In the genomic region with DNA sequence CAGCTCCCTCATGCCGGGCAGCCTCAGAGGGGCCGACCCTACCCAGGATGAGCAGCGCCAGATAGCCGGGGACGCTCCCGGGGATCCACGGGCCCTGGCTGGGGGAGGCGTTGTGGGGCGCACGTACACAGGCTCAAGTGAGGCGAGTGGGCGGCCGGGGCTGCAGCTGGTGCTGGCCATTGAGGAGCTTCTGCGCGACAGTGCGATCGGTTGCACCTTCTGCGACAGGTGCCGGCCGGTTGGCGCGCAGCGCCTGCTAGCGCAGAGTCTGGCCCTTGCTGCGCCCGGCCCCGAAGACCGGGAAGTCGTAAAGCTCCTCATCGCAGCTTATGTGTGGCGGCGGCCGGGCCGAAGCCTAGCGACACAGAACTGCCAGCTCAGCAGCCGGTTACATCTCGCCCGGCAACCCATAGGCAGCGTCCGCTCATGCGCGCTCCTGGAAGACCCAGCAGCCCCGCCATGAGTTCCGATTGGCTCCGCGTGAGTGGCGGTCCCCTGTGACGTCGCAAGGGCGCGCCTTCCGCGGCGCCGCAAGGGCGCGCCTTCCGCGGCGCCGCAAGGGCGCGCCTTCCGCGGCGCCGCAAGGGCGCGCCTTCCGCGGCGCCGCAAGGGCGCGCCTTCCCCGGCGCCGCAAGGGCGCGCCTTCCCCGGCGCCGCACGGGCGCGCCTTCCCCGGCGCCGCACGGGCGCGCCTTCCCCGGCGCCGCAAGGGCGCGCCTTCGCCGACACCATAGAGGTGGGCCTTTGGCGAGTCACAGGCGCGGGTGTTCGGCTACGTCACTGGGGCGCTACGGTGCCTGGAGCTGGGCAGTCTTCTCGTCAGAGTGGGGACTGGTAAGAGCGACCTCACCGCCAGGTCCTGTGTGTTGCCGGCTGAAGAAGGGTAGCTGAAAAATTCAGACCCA, we compare ENCODE assay signal across 8 cellular contexts.
DNase-seq lines count a peak whose midpoint lies in the region; ATAC-seq, FAIRE-seq and TF ChIP-seq lines count a peak whose summit lies in the region.
"Not testable (repeated sequence)": the region's sequence is repeated elsewhere in the genome, so short reads cannot be mapped to it uniquely, and the experiment has no call there.

No MANE protein-coding gene starts in this region.

- H4K20me1 ChIP-seq in HepG2 (ENCODE audit: insufficient read depth, low read length) = not testable (repeated sequence)

- H3K27ac ChIP-seq in C4-2B = peak overlapping the region; percentile 90
- peak overlapping the region; percentile 93 for H3K27ac ChIP-seq in HepG2 (ENCODE audit: extremely low read length, insufficient read depth, low read length)

- H3K4me3 Mint-ChIP-seq in chondrocyte (ENCODE audit: unreplicated experiment) = peak overlapping the region; percentile 76

- not testable (repeated sequence) for H3K9me3 Mint-ChIP-seq in chondrocyte (ENCODE audit: low read depth)

- H3K4me2 ChIP-seq in HepG2 (ENCODE audit: low read depth, low read length) = peak overlapping the region; percentile 63

- peak overlapping the region; percentile 85 to 88 (median 87) for H3K4me3 ChIP-seq in HepG2 (replicated peaks in 1 of 3; ENCODE audit: insufficient read depth in 1 of 3, low read depth in 2 of 3, low read length in 3 of 3)

- 0 out of 2 replicates have a peak, but pooled peaks have one; percentile 3 for TF ChIP-seq CTCF in C4-2B (conservative IDR thresholded peaks at IDR 0.05)
- not testable (repeated sequence) for TF ChIP-seq CTCF in chondrocyte (IDR thresholded peaks at IDR 0.05); HepG2 (CRISPR knock-in tag; IDR thresholded peaks at IDR 0.05)

- not testable (repeated sequence) for TF ChIP-seq RAD21 in HepG2 (CRISPR knock-in tag; IDR thresholded peaks at IDR 0.05)

- in situ Hi-C loops in HepG2 (cut with HindIII; ENCODE audit: extremely low pct_ligation_motif_present, low pct_unique_long_range_greater_than_20kb) = not testable (repeated sequence)

- intact Hi-C loops in HepG2 (cut with micrococcal nuclease; ENCODE audit: unreplicated experiment) = not testable (repeated sequence)

- 5% methylated on average over 13 of the region's 110 CpGs for WGBS in HepG2 (ENCODE audit: low lambda C conversion rate)

- not testable (repeated sequence) for H3K9me3 ChIP-seq in HepG2 (ENCODE audit: low read length)

- not testable (repeated sequence) for TF ChIP-seq EP300 in HepG2 (IDR thresholded peaks at IDR 0.05; ENCODE audit: low read depth in 2 of 2, low read length in 2 of 2); HepG2 (CRISPR knock-in tag; IDR thresholded peaks at IDR 0.05; ENCODE audit: borderline replicate concordance)

- not testable (repeated sequence) for H3K36me3 Mint-ChIP-seq in chondrocyte (ENCODE audit: low read depth)

- not testable (repeated sequence) for H2AFZ ChIP-seq in HepG2 (ENCODE audit: low read length)

- peak; percentile 100 for ATAC-seq in GM19324 (IDR thresholded peaks at IDR 0.05; ENCODE audit: low FRiP score, unreplicated experiment)
- peak; percentile 99 for ATAC-seq in HG03432 (IDR thresholded peaks at IDR 0.05; ENCODE audit: unreplicated experiment)
- peak; percentile 97 for ATAC-seq in HepG2

- peak; percentile 54 for DNase-seq in NCI-H510A treated with DMSO at 0.1 percent for 48 hours (lab: John Stamatoyannopoulos, UW)
- peak; percentile 85 to 93 for DNase-seq in activated CD4-positive, alpha-beta T cell treated with anti-CD3 and anti-CD28 coated beads for 4 hours
- DNase-seq in chondrocyte (ENCODE audit: low spot score) = peak; percentile 86
- DNase-seq in HepG2 (ENCODE audit: low spot score) = peak; percentile 88
- DNase-seq in stimulated activated CD4-positive, alpha-beta T cell treated with anti-CD3 and anti-CD28 coated beads, Interleukin-2, amount 100 ng/mL, for 48 hours = peak; percentile 76 to 82

- H3K4me1 Mint-ChIP-seq in chondrocyte (ENCODE audit: low read depth) = not testable (repeated sequence)

- not testable (repeated sequence) for H3K4me1 ChIP-seq in HepG2 (ENCODE audit: insufficient read depth, low read length)

- peak overlapping the region; percentile 92 for H3K27ac Mint-ChIP-seq in chondrocyte (ENCODE audit: unreplicated experiment)

- H3K27me3 Mint-ChIP-seq in chondrocyte (ENCODE audit: low read depth) = not testable (repeated sequence)

- H3K9ac ChIP-seq in HepG2 (ENCODE audit: insufficient read depth, low read depth, low read length) = peak overlapping the region; percentile 78

- POLR2A ChIA-PET in HepG2 (lab: Yijun Ruan, JAX) = not testable (repeated sequence)

- not testable (repeated sequence) for H3K27me3 ChIP-seq in HepG2 (ENCODE audit: control insufficient read depth in 1 of 2, insufficient read depth in 2 of 2, low read length in 2 of 2)

- CTCF ChIA-PET in HepG2 (lab: Yijun Ruan, JAX; ENCODE audit: low intra/inter-chr PET ratio, low total read pairs) = not testable (repeated sequence)

- FAIRE-seq in HepG2 (lab: Jason Lieb, UNC) = not testable (repeated sequence)

- TF ChIP-seq POLR2A in HepG2 (IDR thresholded peaks at IDR 0.05; ENCODE audit: insufficient read depth in 1 of 2, low read depth in 2 of 2, low read length in 2 of 2) = peak; percentile 46 to 55

- not testable (repeated sequence) for H3K79me2 ChIP-seq in HepG2 (ENCODE audit: insufficient read depth, low read length)

- H3K36me3 ChIP-seq in HepG2 (replicated peaks in 1 of 2; ENCODE audit: control insufficient read depth in 1 of 2, insufficient read depth in 2 of 2, low read length in 2 of 2) = not testable (repeated sequence)

- BruUV-seq in HepG2 (replicated peaks; lab: Mats Ljungman, UMichigan) = not testable (repeated sequence)

TF ChIP-seq in HepG2, 621 proteins besides CTCF, POLR2A, EP300 and RAD21 (continues in another document):
- TF ChIP-seq KDM2A (CRISPR knock-in tag; IDR thresholded peaks at IDR 0.05; ENCODE audit: borderline replicate concordance, low read depth) (peak; percentile 55; the same call in 1 of the 2 replicates), POGZ (CRISPR knock-in tag; IDR thresholded peaks at IDR 0.05) (0 out of 2 replicates have a peak, but pooled peaks have one; percentile 14), NR2F1 (CRISPR knock-in tag; IDR thresholded peaks at IDR 0.05) (0 out of 4 replicates have a peak, but pooled peaks of 1 of the 2 experiments have one; percentile 20), HOXA5 (CRISPR knock-in tag; IDR thresholded peaks at IDR 0.05) (peak; percentile 28), ZBTB21 (CRISPR knock-in tag; IDR thresholded peaks at IDR 0.05) (peak; percentile 39; the same call in 1 of the 2 replicates), TAF1 (CRISPR knock-in tag; IDR thresholded peaks at IDR 0.05) (peak; percentile 72)
- TF ChIP-seq, protein P1, sequence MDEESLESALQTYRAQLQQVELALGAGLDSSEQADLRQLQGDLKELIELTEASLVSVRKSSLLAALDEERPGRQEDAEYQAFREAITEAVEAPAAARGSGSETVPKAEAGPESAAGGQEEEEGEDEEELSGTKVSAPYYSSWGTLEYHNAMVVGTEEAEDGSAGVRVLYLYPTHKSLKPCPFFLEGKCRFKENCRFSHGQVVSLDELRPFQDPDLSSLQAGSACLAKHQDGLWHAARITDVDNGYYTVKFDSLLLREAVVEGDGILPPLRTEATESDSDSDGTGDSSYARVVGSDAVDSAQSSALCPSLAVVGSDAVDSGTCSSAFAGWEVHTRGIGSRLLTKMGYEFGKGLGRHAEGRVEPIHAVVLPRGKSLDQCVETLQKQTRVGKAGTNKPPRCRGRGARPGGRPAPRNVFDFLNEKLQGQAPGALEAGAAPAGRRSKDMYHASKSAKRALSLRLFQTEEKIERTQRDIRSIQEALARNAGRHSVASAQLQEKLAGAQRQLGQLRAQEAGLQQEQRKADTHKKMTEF (CRISPR knock-in tag; IDR thresholded peaks at IDR 0.05) = peak; percentile 54; the same call in 1 of the 2 replicates
- TF ChIP-seq, protein P2, sequence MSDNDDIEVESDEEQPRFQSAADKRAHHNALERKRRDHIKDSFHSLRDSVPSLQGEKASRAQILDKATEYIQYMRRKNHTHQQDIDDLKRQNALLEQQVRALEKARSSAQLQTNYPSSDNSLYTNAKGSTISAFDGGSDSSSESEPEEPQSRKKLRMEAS (IDR thresholded peaks at IDR 0.05) = peak; percentile 28; the same call in 1 of the 2 replicates
- TF ChIP-seq, protein P3, sequence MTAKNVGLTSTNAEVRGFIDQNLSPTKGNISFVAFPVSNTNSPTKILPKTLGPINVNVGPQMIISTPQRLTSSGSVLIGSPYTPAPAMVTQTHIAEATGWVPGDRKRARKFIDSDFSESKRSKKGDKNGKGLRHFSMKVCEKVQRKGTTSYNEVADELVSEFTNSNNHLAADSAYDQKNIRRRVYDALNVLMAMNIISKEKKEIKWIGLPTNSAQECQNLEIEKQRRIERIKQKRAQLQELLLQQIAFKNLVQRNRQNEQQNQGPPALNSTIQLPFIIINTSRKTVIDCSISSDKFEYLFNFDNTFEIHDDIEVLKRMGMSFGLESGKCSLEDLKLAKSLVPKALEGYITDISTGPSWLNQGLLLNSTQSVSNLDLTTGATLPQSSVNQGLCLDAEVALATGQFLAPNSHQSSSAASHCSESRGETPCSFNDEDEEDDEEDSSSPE (CRISPR knock-in tag; IDR thresholded peaks at IDR 0.05) = peak; percentile 65; the same call in 1 of the 2 replicates

Comparison
In these comparisons a context has a peak if more than half of its experiments do, and no peak if none do; other contexts are left out.
1. Peak in every context shown above with its lines: DNase-seq, ATAC-seq, H3K4me3 ChIP-seq and H3K27ac ChIP-seq.